In genomic region chr15:57190208-57190607, GRCh38 we compare ENCODE assay signal across 18 cellular contexts.
"Had no signal": no experiment of that assay in that cellular context is flagged by ENCODE, and none has a peak within 500 bp of the region (broad histone marks: within the 10 kb centered on the region; RNA-seq: fewer than 3 reads in every experiment).

No MANE protein-coding gene starts in this region.

- H3K4me3 ChIP-seq: ascending aorta, breast epithelium, left ventricle myocardium inferior, right lobe of liver, smooth muscle cell, thoracic aorta, upper lobe of right lung had no signal

- H3K9me3 Mint-ChIP-seq: activated naive CD4-positive, alpha-beta T cell treated with anti-CD3 and anti-CD28 coated beads for 36 hours; activated T-helper 2 cell treated with anti-CD3 and anti-CD28 coated beads, Interferon-gamma antibody, Interleukin-2, Interleukin-4, amounts not matched to agents 10 μg/mL and 5 μg/mL and 100 μg/mL, durations not matched to agents 14 hours and 24 hours and 36 hours had no signal

- DNase-seq: activated CD4-positive, alpha-beta T cell treated with anti-CD3 and anti-CD28 coated beads for 1 hour; activated CD4-positive, alpha-beta T cell treated with anti-CD3 and anti-CD28 coated beads, Interleukin-2, amount 50 U/mL, for 4 hours; activated naive CD4-positive, alpha-beta T cell treated with anti-CD3 and anti-CD28 coated beads for 36 hours; activated T-cell treated with anti-CD3 and anti-CD28 coated beads for 4 hours; cerebellar nuclear complex; effector CD8-positive, alpha-beta T cell; foreskin fibroblast; glutamatergic neuron; left ventricle myocardium inferior; mesendoderm; right lobe of liver; upper lobe of right lung had no signal

- H3K27me3 ChIP-seq: ascending aorta, breast epithelium, right lobe of liver, upper lobe of right lung had no signal

- H3K27ac Mint-ChIP-seq: activated naive CD4-positive, alpha-beta T cell treated with anti-CD3 and anti-CD28 coated beads for 36 hours; activated T-helper 2 cell treated with anti-CD3 and anti-CD28 coated beads, Interferon-gamma antibody, Interleukin-2, Interleukin-4, amounts not matched to agents 10 μg/mL and 5 μg/mL and 100 μg/mL, durations not matched to agents 14 hours and 24 hours and 36 hours had no signal

- H3K27ac ChIP-seq: ascending aorta, breast epithelium, left ventricle myocardium inferior, right lobe of liver, thoracic aorta, upper lobe of right lung had no signal

- H3K36me3 ChIP-seq: breast epithelium, thoracic aorta had no signal

- H3K4me2 ChIP-seq: smooth muscle cell had no signal

- H3K9me3 ChIP-seq: ascending aorta, breast epithelium, left ventricle myocardium inferior, right lobe of liver, thoracic aorta, upper lobe of right lung had no signal

- H3K4me3 Mint-ChIP-seq: activated naive CD4-positive, alpha-beta T cell treated with anti-CD3 and anti-CD28 coated beads for 36 hours; nephron had no signal

- ATAC-seq: right lobe of liver, upper lobe of right lung had no signal

- H3K4me1 ChIP-seq: ascending aorta, breast epithelium, left ventricle myocardium inferior, upper lobe of right lung had no signal
